Comparison of ENCODE assay signal across 30 cellular contexts in genomic region chr2:134869941-134870736, GRCh38. TPM values are rescaled to one million over a fixed set of nuclear protein-coding genes. Genes with fewer than 3 reads are reported as not detected.
DNase-seq lines count a peak whose midpoint lies in the region; ATAC-seq and TF ChIP-seq lines count a peak whose summit lies in the region.
"Had no signal": no experiment of that assay in that cellular context is flagged by ENCODE, and none has a peak within 500 bp of the region (broad histone marks: within the 10 kb centered on the region; RNA-seq: fewer than 3 reads in every experiment).

No MANE protein-coding gene starts in this region.

- no peaks in the 10 kb centered on the region for H3K9me3 Mint-ChIP-seq in progenitor cell of endocrine pancreas (ENCODE audit: low read depth)
- H3K9me3 Mint-ChIP-seq: activated naive CD4-positive, alpha-beta T cell treated with anti-CD3 and anti-CD28 coated beads, Interleukin-2, amount 50 U/mL, for 24 hours; activated T-helper 17 cell treated with anti-CD3 and anti-CD28 coated beads, Interleukin-2, amount 50 U/mL, for 72 hours had no signal

- H3K27me3 Mint-ChIP-seq in progenitor cell of endocrine pancreas: no peaks in the 10 kb centered on the region
- H3K27me3 Mint-ChIP-seq: activated naive CD4-positive, alpha-beta T cell treated with anti-CD3 and anti-CD28 coated beads, Interleukin-2, amount 50 U/mL, for 24 hours; activated T-helper 17 cell treated with anti-CD3 and anti-CD28 coated beads, Interleukin-2, amount 50 U/mL, for 72 hours; stimulated activated memory B cell treated with anti-CD40 and anti-IgM and Interleukin-4, amounts not matched to agents 10 μg/mL and 1 μg/mL and 100 μg/mL, for 72 hours had no signal

- H3K4me1 Mint-ChIP-seq in progenitor cell of endocrine pancreas (ENCODE audit: low read depth): no peaks in the 10 kb centered on the region
- H3K4me1 Mint-ChIP-seq: activated naive CD4-positive, alpha-beta T cell treated with anti-CD3 and anti-CD28 coated beads, Interleukin-2, amount 50 U/mL, for 24 hours; activated T-helper 17 cell treated with anti-CD3 and anti-CD28 coated beads, Interleukin-2, amount 50 U/mL, for 72 hours; stimulated activated memory B cell treated with anti-CD40 and anti-IgM and Interleukin-4, amounts not matched to agents 10 μg/mL and 1 μg/mL and 100 μg/mL, for 72 hours had no signal

- no peak overlapping the region for H3K27ac Mint-ChIP-seq in progenitor cell of endocrine pancreas
- H3K27ac Mint-ChIP-seq: activated naive CD4-positive, alpha-beta T cell treated with anti-CD3 and anti-CD28 coated beads, Interleukin-2, amount 50 U/mL, for 24 hours; activated T-helper 17 cell treated with anti-CD3 and anti-CD28 coated beads, Interleukin-2, amount 50 U/mL, for 72 hours; stimulated activated memory B cell treated with anti-CD40 and anti-IgM and Interleukin-4, amounts not matched to agents 10 μg/mL and 1 μg/mL and 100 μg/mL, for 72 hours had no signal

- H3K4me3 ChIP-seq in fibroblast of pulmonary artery (replicated peaks; ENCODE audit: low read depth, low read length): no peak overlapping the region
- H3K4me3 ChIP-seq in lung: no peak overlapping the region
- H3K4me3 ChIP-seq: ascending aorta; BLaER1 treated with 17β-estradiol and CSF1 and Interleukin-3, amounts not matched to agents 10 nM and 100 nM; vagina had no signal

- no peak overlapping the region for H3K27ac ChIP-seq in lung (ENCODE audit: low read depth in 1 of 2, low read length in 1 of 2)
- H3K27ac ChIP-seq: ascending aorta; BLaER1 treated with 17β-estradiol and CSF1 and Interleukin-3, amounts not matched to agents 10 nM and 100 nM; epithelial cell of prostate; vagina had no signal

- peak; percentile 3 for DNase-seq in EH (ENCODE audit: low read depth)
- peak; percentile 36 for DNase-seq in M059J (ENCODE audit: low read depth)
- DNase-seq in fibroblast of pulmonary artery (ENCODE audit: low read depth): peak; percentile 62
- DNase-seq in lung (ENCODE audit: low spot score): no peak
- DNase-seq in cerebellum (ENCODE audit: low spot score): no peak
- DNase-seq in stimulated activated CD4-positive, alpha-beta T cell treated with anti-CD3 and anti-CD28 coated beads, Interleukin-1b, Interleukin-23, amount 100 ng/mL, for 48 hours: no peak
- DNase-seq in progenitor cell of endocrine pancreas (ENCODE audit: low spot score, unreplicated experiment): no peak
- DNase-seq in AML-193 (lab: John Stamatoyannopoulos, UW): no peak
- DNase-seq: activated CD4-positive, alpha-beta T cell treated with anti-CD3 and anti-CD28 coated beads, Interleukin-2, amount 50 U/mL, for 48 hours; activated CD4-positive, CD25-positive, alpha-beta regulatory T cell; activated CD8-positive, alpha-beta memory T cell treated with anti-CD3 and anti-CD28 coated beads, Interleukin-2, amount 50 U/mL, for 4 hours; Caco-2; mammary epithelial cell; NCI-H1417; NCI-H2081 treated with DMSO at 0.1 percent for 48 hours; NCI-H345; stimulated activated CD4-positive, alpha-beta T cell treated with anti-CD3 and anti-CD28 coated beads, Interleukin-2, amount 100 ng/mL, for 48 hours had no signal

- H3K4me3 Mint-ChIP-seq in progenitor cell of endocrine pancreas (ENCODE audit: low read depth): no peak overlapping the region
- H3K4me3 Mint-ChIP-seq: activated naive CD4-positive, alpha-beta T cell treated with anti-CD3 and anti-CD28 coated beads, Interleukin-2, amount 50 U/mL, for 24 hours; activated T-helper 17 cell treated with anti-CD3 and anti-CD28 coated beads, Interleukin-2, amount 50 U/mL, for 72 hours; stimulated activated memory B cell treated with anti-CD40 and anti-IgM and Interleukin-4, amounts not matched to agents 10 μg/mL and 1 μg/mL and 100 μg/mL, for 72 hours had no signal

- TF ChIP-seq CTCF in fibroblast of pulmonary artery (IDR thresholded peaks at IDR 0.05; ENCODE audit: low read length, missing control alignments) (no peak), lung (IDR thresholded peaks at IDR 0.05; ENCODE audit: control extremely low read depth, extremely low read depth) (no peak), progenitor cell of endocrine pancreas (IDR thresholded peaks at IDR 0.05; ENCODE audit: unreplicated experiment) (no peak)

- ATAC-seq in lung (ENCODE audit: insufficient read depth, low FRiP score): peak; percentile 19
- ATAC-seq: activated T-helper 17 cell treated with anti-CD3 and anti-CD28 coated beads, Interleukin-2, amount 50 U/mL, for 72 hours; HCT116; stimulated activated memory B cell treated with anti-CD40 and anti-IgM and Interleukin-4, amounts not matched to agents 10 μg/mL and 1 μg/mL and 100 μg/mL, for 72 hours had no signal

- H3K36me3 ChIP-seq in lung (ENCODE audit: control insufficient read depth in 2 of 2, insufficient read depth in 2 of 2, low read length in 2 of 2): no peaks in the 10 kb centered on the region
- H3K36me3 ChIP-seq: ascending aorta; BLaER1 treated with 17β-estradiol and CSF1 and Interleukin-3, amounts not matched to agents 10 nM and 100 nM; vagina had no signal

- H3K4me1 ChIP-seq in lung (ENCODE audit: control insufficient read depth in 2 of 2, insufficient read depth in 2 of 2, low read length in 2 of 2): no peaks in the 10 kb centered on the region
- H3K4me1 ChIP-seq: ascending aorta; BLaER1 treated with 17β-estradiol and CSF1 and Interleukin-3, amounts not matched to agents 10 nM and 100 nM; Caco-2; vagina had no signal

- no peaks in the 10 kb centered on the region for H3K36me3 Mint-ChIP-seq in progenitor cell of endocrine pancreas (ENCODE audit: insufficient read depth)

- H3K27me3 ChIP-seq in lung (ENCODE audit: control insufficient read depth, insufficient read depth): no peaks in the 10 kb centered on the region
- H3K27me3 ChIP-seq: ascending aorta; BLaER1 treated with 17β-estradiol and CSF1 and Interleukin-3, amounts not matched to agents 10 nM and 100 nM; vagina had no signal

- no peaks in the 10 kb centered on the region for H3K9me3 ChIP-seq in lung (ENCODE audit: control insufficient read depth in 2 of 2, insufficient read depth in 1 of 2, low read length in 1 of 2)
- H3K9me3 ChIP-seq: ascending aorta; BLaER1 treated with 17β-estradiol and CSF1 and Interleukin-3, amounts not matched to agents 10 nM and 100 nM; Caco-2; vagina had no signal

- 84 to 90% methylated on average over 8 of the region's 8 CpGs for WGBS in lung, 2 donors

RNA-seq across cellular contexts. Expression of gene ACMSD, which starts 31.7 kb away (rescaled TPM):
- total RNA-seq in M059J (2014; rRNA removed; shearing (Covaris generic)): not detected in 2 replicates
- total RNA-seq in lung (under 1 TPM in 1 of 2 donors, not detected in 1; 0.12 TPM), cerebellum (not detected), progenitor cell of endocrine pancreas (not detected in 2 replicates)
- polyA plus RNA-seq in lung: under 1 TPM; 0.08 to 0.14 TPM
- total RNA-seq: activated T-helper 17 cell treated with anti-CD3 and anti-CD28 coated beads, Interleukin-2, amount 50 U/mL, for 72 hours; ascending aorta; Caco-2; Daoy; frontal cortex; MCF 10A; OCI-LY7; temporal lobe; vagina had no signal
- polyA plus RNA-seq: mammary epithelial cell had no signal

RNA-seq across cellular contexts. Expression of gene CCNT2, which starts 48.5 kb away (rescaled TPM):
- 11.7 and 18.1 TPM in 2 replicates for total RNA-seq in M059J (2014; rRNA removed; shearing (Covaris generic))
- 10 to 100 TPM; 33.3 to 83.9 TPM for total RNA-seq in lung
- 10 to 100 TPM; 10.9 to 16.3 TPM for polyA plus RNA-seq in lung
- 110 TPM for total RNA-seq in cerebellum
- total RNA-seq in progenitor cell of endocrine pancreas: 74.8 and 76.0 TPM in 2 replicates

Comparison
In these comparisons a context has a peak if more than half of its experiments do, and no peak if none do; other contexts are left out.
1. DNase-seq: peak in EH (single experiment), M059J (single experiment) and fibroblast of pulmonary artery (single experiment); none in lung (single experiment), cerebellum (single experiment), stimulated activated CD4-positive, alpha-beta T cell treated with anti-CD3 and anti-CD28 coated beads, Interleukin-1b, Interleukin-23, amount 100 ng/mL, for 48 hours (single experiment), progenitor cell of endocrine pancreas (single experiment) and AML-193 (0 of 2).